ENCODE assay signal across 30 cellular contexts in genomic region chr22:29660021-29660420, GRCh38. TPM values are rescaled to one million over a fixed set of nuclear protein-coding genes. Genes with fewer than 3 reads are reported as not detected.
"Had no signal": no experiment of that assay in that cellular context is flagged by ENCODE, and none has a peak within 500 bp of the region (broad histone marks: within the 10 kb centered on the region; RNA-seq: fewer than 3 reads in every experiment).

No MANE protein-coding gene starts in this region.

- H3K36me3 ChIP-seq: colonic mucosa had no signal

- H3K4me1 ChIP-seq: adrenal gland, body of pancreas, colonic mucosa had no signal

- H3K4me1 Mint-ChIP-seq: activated CD4-positive, alpha-beta T cell treated with anti-CD3 and anti-CD28 coated beads for 36 hours; activated naive CD8-positive, alpha-beta T cell treated with anti-CD3 and anti-CD28 coated beads for 36 hours; activated naive CD8-positive, alpha-beta T cell treated with anti-CD3 and anti-CD28 coated beads, Interleukin-2, amount 50 U/mL, for 24 hours had no signal

- H3K27ac ChIP-seq: adrenal gland, body of pancreas, colonic mucosa, gastroesophageal sphincter had no signal

- DNase-seq: activated CD4-positive, alpha-beta memory T cell treated with anti-CD3 and anti-CD28 coated beads for 36 hours; activated CD4-positive, alpha-beta T cell treated with anti-CD3 and anti-CD28 coated beads for 36 hours; activated CD4-positive, alpha-beta T cell treated with anti-CD3 and anti-CD28 coated beads, Interleukin-2, amount 10 ng/mL, durations not matched to agents 24 days and 14 days; activated CD4-positive, CD25-positive, alpha-beta regulatory T cell; activated CD4-positive, CD25-positive, alpha-beta regulatory T cell treated with anti-CD3 and anti-CD28 coated beads, Interleukin-2, amount 50 U/mL, for 72 hours; activated CD8-positive, alpha-beta memory T cell treated with anti-CD3 and anti-CD28 coated beads, Interleukin-2, amount 10 ng/mL, durations not matched to agents 7 days and 5 days; activated CD8-positive, alpha-beta memory T cell treated with anti-CD3 and anti-CD28 coated beads, Interleukin-2, amount 50 U/mL, for 48 hours; activated CD8-positive, alpha-beta T cell treated with anti-CD3 and anti-CD28 coated beads, Interleukin-2, amount 10 ng/mL, durations not matched to agents 7 days and 5 days; activated effector memory CD4-positive, alpha-beta T cell treated with anti-CD3 and anti-CD28 coated beads, Interleukin-2, amount 50 U/mL, for 16 hours; activated naive CD4-positive, alpha-beta T cell treated with anti-CD3 and anti-CD28 coated beads for 36 hours; activated naive CD8-positive, alpha-beta T cell treated with anti-CD3 and anti-CD28 coated beads for 36 hours; activated naive CD8-positive, alpha-beta T cell treated with anti-CD3 and anti-CD28 coated beads, Interleukin-2, amount 50 U/mL, for 24 hours; activated T-cell treated with anti-CD3 and anti-CD28 coated beads, Interleukin-2, amount 50 U/mL, for 48 hours; adrenal gland; amygdala; aorta; body of pancreas; central memory CD4-positive, alpha-beta T cell; cerebellar nuclear complex; colonic mucosa; effector CD8-positive, alpha-beta T cell; esophagus squamous epithelium; foreskin melanocyte; T-helper 2 cell had no signal

- ATAC-seq: activated CD4-positive, alpha-beta T cell treated with anti-CD3 and anti-CD28 coated beads for 36 hours; activated CD8-positive, alpha-beta memory T cell treated with anti-CD3 and anti-CD28 coated beads, Interleukin-2, amount 10 ng/mL, durations not matched to agents 7 days and 5 days; activated CD8-positive, alpha-beta T cell treated with anti-CD3 and anti-CD28 coated beads, Interleukin-2, amount 10 ng/mL, durations not matched to agents 7 days and 5 days; activated naive CD8-positive, alpha-beta T cell treated with anti-CD3 and anti-CD28 coated beads, Interleukin-2, amount 50 U/mL, for 24 hours; body of pancreas; gastroesophageal sphincter had no signal

- H3K4me3 ChIP-seq: adrenal gland, body of pancreas, colonic mucosa, esophagus squamous epithelium, gastroesophageal sphincter had no signal

- H3K9me3 Mint-ChIP-seq: activated CD4-positive, alpha-beta memory T cell treated with anti-CD3 and anti-CD28 coated beads for 36 hours; activated CD4-positive, alpha-beta T cell treated with anti-CD3 and anti-CD28 coated beads, Interleukin-2, amount 10 ng/mL, durations not matched to agents 24 days and 14 days; activated naive CD4-positive, alpha-beta T cell treated with anti-CD3 and anti-CD28 coated beads for 36 hours; activated naive CD4-positive, alpha-beta T cell treated with anti-CD3 and anti-CD28 coated beads, Interleukin-2, amount 50 U/mL, for 24 hours; activated naive CD8-positive, alpha-beta T cell treated with anti-CD3 and anti-CD28 coated beads for 36 hours; activated naive CD8-positive, alpha-beta T cell treated with anti-CD3 and anti-CD28 coated beads, Interleukin-2, amount 50 U/mL, for 24 hours; activated T-helper 1 cell treated with anti-CD3 and anti-CD28 coated beads, Interleukin-12 subunit alpha, Interleukin-12 subunit beta, Interleukin-2, Interleukin-4 antibody, amounts not matched to agents 30 ng/mL and 10 ng/mL and 1 ng/mL, durations not matched to agents 14 hours and 24 hours and 36 hours; activated T-helper 2 cell treated with anti-CD3 and anti-CD28 coated beads, Interferon-gamma antibody, Interleukin-2, Interleukin-4, amounts not matched to agents 10 μg/mL and 5 μg/mL and 100 μg/mL, durations not matched to agents 14 hours and 24 hours and 36 hours had no signal

- H3K27me3 ChIP-seq: adrenal gland, body of pancreas, colonic mucosa, esophagus squamous epithelium, gastroesophageal sphincter had no signal

- H3K9me3 ChIP-seq: adrenal gland, body of pancreas, colonic mucosa, esophagus squamous epithelium, gastroesophageal sphincter had no signal

- H3K27me3 Mint-ChIP-seq: activated CD4-positive, alpha-beta memory T cell treated with anti-CD3 and anti-CD28 coated beads for 36 hours; activated CD4-positive, alpha-beta T cell treated with anti-CD3 and anti-CD28 coated beads for 36 hours; activated CD4-positive, alpha-beta T cell treated with anti-CD3 and anti-CD28 coated beads, Interleukin-2, amount 10 ng/mL, durations not matched to agents 24 days and 14 days; activated CD8-positive, alpha-beta memory T cell treated with anti-CD3 and anti-CD28 coated beads, Interleukin-2, amount 10 ng/mL, durations not matched to agents 7 days and 5 days; activated naive CD4-positive, alpha-beta T cell treated with anti-CD3 and anti-CD28 coated beads, Interleukin-2, amount 50 U/mL, for 24 hours; activated naive CD8-positive, alpha-beta T cell treated with anti-CD3 and anti-CD28 coated beads for 36 hours; activated naive CD8-positive, alpha-beta T cell treated with anti-CD3 and anti-CD28 coated beads, Interleukin-2, amount 50 U/mL, for 24 hours had no signal

- H3K4me3 Mint-ChIP-seq: activated CD4-positive, alpha-beta memory T cell treated with anti-CD3 and anti-CD28 coated beads for 36 hours; activated CD4-positive, alpha-beta T cell treated with anti-CD3 and anti-CD28 coated beads for 36 hours; activated CD4-positive, alpha-beta T cell treated with anti-CD3 and anti-CD28 coated beads, Interleukin-2, amount 10 ng/mL, durations not matched to agents 24 days and 14 days; activated CD8-positive, alpha-beta memory T cell treated with anti-CD3 and anti-CD28 coated beads, Interleukin-2, amount 10 ng/mL, durations not matched to agents 7 days and 5 days; activated CD8-positive, alpha-beta T cell treated with anti-CD3 and anti-CD28 coated beads, Interleukin-2, amount 10 ng/mL, durations not matched to agents 7 days and 5 days; activated naive CD4-positive, alpha-beta T cell treated with anti-CD3 and anti-CD28 coated beads for 36 hours; activated naive CD4-positive, alpha-beta T cell treated with anti-CD3 and anti-CD28 coated beads, Interleukin-2, amount 50 U/mL, for 24 hours; activated naive CD8-positive, alpha-beta T cell treated with anti-CD3 and anti-CD28 coated beads for 36 hours; activated naive CD8-positive, alpha-beta T cell treated with anti-CD3 and anti-CD28 coated beads, Interleukin-2, amount 50 U/mL, for 24 hours; activated T-helper 1 cell treated with anti-CD3 and anti-CD28 coated beads, Interleukin-12 subunit alpha, Interleukin-12 subunit beta, Interleukin-2, Interleukin-4 antibody, amounts not matched to agents 30 ng/mL and 10 ng/mL and 1 ng/mL, durations not matched to agents 14 hours and 24 hours and 36 hours had no signal

- H3K27ac Mint-ChIP-seq: activated CD4-positive, alpha-beta memory T cell treated with anti-CD3 and anti-CD28 coated beads for 36 hours; activated CD4-positive, alpha-beta T cell treated with anti-CD3 and anti-CD28 coated beads for 36 hours; activated CD4-positive, alpha-beta T cell treated with anti-CD3 and anti-CD28 coated beads, Interleukin-2, amount 10 ng/mL, durations not matched to agents 24 days and 14 days; activated CD8-positive, alpha-beta memory T cell treated with anti-CD3 and anti-CD28 coated beads, Interleukin-2, amount 10 ng/mL, durations not matched to agents 7 days and 5 days; activated CD8-positive, alpha-beta T cell treated with anti-CD3 and anti-CD28 coated beads, Interleukin-2, amount 10 ng/mL, durations not matched to agents 7 days and 5 days; activated naive CD4-positive, alpha-beta T cell treated with anti-CD3 and anti-CD28 coated beads for 36 hours; activated naive CD4-positive, alpha-beta T cell treated with anti-CD3 and anti-CD28 coated beads, Interleukin-2, amount 50 U/mL, for 24 hours; activated naive CD8-positive, alpha-beta T cell treated with anti-CD3 and anti-CD28 coated beads for 36 hours; activated naive CD8-positive, alpha-beta T cell treated with anti-CD3 and anti-CD28 coated beads, Interleukin-2, amount 50 U/mL, for 24 hours; activated T-helper 1 cell treated with anti-CD3 and anti-CD28 coated beads, Interleukin-12 subunit alpha, Interleukin-12 subunit beta, Interleukin-2, Interleukin-4 antibody, amounts not matched to agents 30 ng/mL and 10 ng/mL and 1 ng/mL, durations not matched to agents 14 hours and 24 hours and 36 hours; activated T-helper 2 cell treated with anti-CD3 and anti-CD28 coated beads, Interferon-gamma antibody, Interleukin-2, Interleukin-4, amounts not matched to agents 10 μg/mL and 5 μg/mL and 100 μg/mL, durations not matched to agents 14 hours and 24 hours and 36 hours had no signal

RNA-seq across cellular contexts. Expression of gene CABP7, which starts 59.8 kb away (rescaled TPM):
- polyA plus RNA-seq: endothelial cell of umbilical vein, fibroblast of lung had no signal
